9 cellular contexts compared by ENCODE assay signal in the genomic region with DNA sequence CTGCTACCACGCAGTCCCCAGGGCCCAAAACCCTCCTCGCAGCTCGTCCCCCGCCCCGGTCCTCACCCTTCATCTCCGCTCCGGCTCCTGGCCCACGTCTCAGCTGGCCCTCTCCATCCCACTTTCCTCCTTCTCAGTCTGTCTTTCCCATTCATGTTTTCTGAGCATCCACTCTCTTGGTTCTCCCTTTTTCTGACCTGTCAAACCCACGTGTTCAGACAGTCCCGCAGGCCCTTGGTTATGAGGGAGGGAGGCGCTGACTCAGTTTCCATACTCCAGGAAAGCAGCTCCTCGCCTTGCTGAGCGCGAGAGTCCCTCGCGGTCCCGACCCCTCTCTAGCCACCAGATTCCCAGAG. TPM values are rescaled to one million over a fixed set of nuclear protein-coding genes. Genes with fewer than 3 reads are reported as not detected.
DNase-seq lines count a peak whose midpoint lies in the region; ATAC-seq, FAIRE-seq and TF ChIP-seq lines count a peak whose summit lies in the region.
"Had no signal": no experiment of that assay in that cellular context is flagged by ENCODE, and none has a peak within 500 bp of the region (broad histone marks: within the 10 kb centered on the region; RNA-seq: fewer than 3 reads in every experiment).

No MANE protein-coding gene starts in this region.

- H4K20me1 ChIP-seq in keratinocyte (ENCODE audit: control insufficient read depth, extremely low read depth, insufficient read depth, low read length), result no peaks in the 10 kb centered on the region

- H3K36me3 Mint-ChIP-seq in activated T-helper 1 cell treated with anti-CD3 and anti-CD28 coated beads, Interleukin-12 subunit alpha, Interleukin-12 subunit beta, Interleukin-2, Interleukin-4 antibody, amounts not matched to agents 30 ng/mL and 10 ng/mL and 1 ng/mL, durations not matched to agents 14 hours and 24 hours and 36 hours (ENCODE audit: low read depth), result no peaks in the 10 kb centered on the region

- peak overlapping the region; percentile 31 for H3K27ac Mint-ChIP-seq in activated T-helper 1 cell treated with anti-CD3 and anti-CD28 coated beads, Interleukin-12 subunit alpha, Interleukin-12 subunit beta, Interleukin-2, Interleukin-4 antibody, amounts not matched to agents 30 ng/mL and 10 ng/mL and 1 ng/mL, durations not matched to agents 14 hours and 24 hours and 36 hours

- 18 to 29% (median 23%) methylated on average over 17 of the region's 17 CpGs for WGBS in stomach, 5 donors

- no peak for ATAC-seq in GM18909 (IDR thresholded peaks at IDR 0.05; ENCODE audit: poor library complexity, unreplicated experiment)

- peak overlapping the region; percentile 28 for H3K4me3 ChIP-seq in HEK293 (ENCODE audit: low read depth, low read length)
- H3K4me3 ChIP-seq in keratinocyte (ENCODE audit: control insufficient read depth in 2 of 3, extremely low read depth in 1 of 3, insufficient read depth in 2 of 3, low read depth in 1 of 3, low read length in 3 of 3), result no peak overlapping the region
- H3K4me3 ChIP-seq in stomach, result peak overlapping the region; percentile 58 to 85 (median 70)

- H3K4me2 ChIP-seq in keratinocyte (ENCODE audit: control insufficient read depth, extremely low read depth, insufficient read depth, low read depth, low read length), result peak overlapping the region; percentile 8

- intact Hi-C loops in activated T-helper 1 cell treated with anti-CD3 and anti-CD28 coated beads, Interleukin-12 subunit alpha, Interleukin-12 subunit beta, Interleukin-2, Interleukin-4 antibody, amounts not matched to agents 30 ng/mL and 10 ng/mL and 1 ng/mL, durations not matched to agents 14 hours and 24 hours and 36 hours (cut with micrococcal nuclease), result loop anchor here (1.0 to 2.0 kb wide), 3 partner anchors 9 to 52 kb away; partner anchors contain the start of gene CDR2L
- intact Hi-C loops in stomach (cut with DNase I; ENCODE audit: low total_unique reads), result no loop called here

- H3K9me3 ChIP-seq in HEK293 (ENCODE audit: control insufficient read depth, insufficient read depth, low read depth, low read length) (no peaks in the 10 kb centered on the region), keratinocyte (ENCODE audit: control insufficient read depth, low read depth, low read length) (no peaks in the 10 kb centered on the region), stomach (no peaks in the 10 kb centered on the region)

- H3K27ac ChIP-seq in HEK293 (ENCODE audit: extremely low read depth, low read depth, low read length) (no peak overlapping the region; the same call in 1 of the 2 replicates), keratinocyte (ENCODE audit: control insufficient read depth, insufficient read depth, low read length) (no peak overlapping the region), stomach (peak overlapping the region; percentile 84 to 95 (median 90))

- H3K79me2 ChIP-seq in keratinocyte (ENCODE audit: control insufficient read depth, insufficient read depth, low read length), result no peaks in the 10 kb centered on the region

- no peaks in the 10 kb centered on the region for H3K9me1 ChIP-seq in keratinocyte (ENCODE audit: control insufficient read depth, extremely low read depth, insufficient read depth, low read length)

- TF ChIP-seq EP300 in stomach (IDR thresholded peaks at IDR 0.05), result no peak

- H2AFZ ChIP-seq in keratinocyte (ENCODE audit: control insufficient read depth, low read length), result no peak overlapping the region

- no peak for DNase-seq in activated T-helper 1 cell treated with anti-CD3 and anti-CD28 coated beads, Interleukin-12 subunit alpha, Interleukin-12 subunit beta, Interleukin-2, Interleukin-4 antibody, amounts not matched to agents 30 ng/mL and 10 ng/mL and 1 ng/mL, durations not matched to agents 14 hours and 24 hours and 36 hours (ENCODE audit: low spot score)
- no peak for DNase-seq in keratinocyte (ENCODE audit: low read depth, low spot score)
- no peak for DNase-seq in stomach
- no peak for DNase-seq in NK-92 (lab: John Stamatoyannopoulos, UW; ENCODE audit: unreplicated experiment)
- DNase-seq in NCI-H82 treated with DMSO at 0.1 percent for 48 hours (lab: John Stamatoyannopoulos, UW; ENCODE audit: unreplicated experiment), result no peak
- DNase-seq: NCI-H1694 had no signal

- POLR2A ChIA-PET in HEK293 (lab: Yijun Ruan, JAX), result interaction anchor here (0.6 to 5.4 kb wide), 20 partner anchors 8 to 289 kb away, joined by 3 to 50 read pairs (median 4); partner anchors contain the start of genes CDR2L, FDXR, GGA3 and MRPL58

- H3K4me1 ChIP-seq in HEK293 (ENCODE audit: control insufficient read depth, insufficient read depth, low read length) (peaks cover 4% of the 10 kb centered on the region; the same call in 1 of the 2 replicates), keratinocyte (ENCODE audit: control insufficient read depth, extremely low read depth, insufficient read depth, low read length) (peaks cover 10% of the 10 kb centered on the region), stomach (peaks cover 26 to 77% (median 61%) of the 10 kb centered on the region in 4 donors)

- TF ChIP-seq CTCF in HEK293 (tag by site-specific recombination; IDR thresholded peaks at IDR 0.05) (no peak), keratinocyte (optimal IDR thresholded peaks at IDR 0.05 in 1 of 3, IDR thresholded peaks at IDR 0.05 in 1 of 3, conservative IDR thresholded peaks at IDR 0.05 in 1 of 3; ENCODE audit: extremely low read depth in 1 of 3, insufficient read depth in 2 of 3, low read length in 3 of 3) (no peak), stomach (IDR thresholded peaks at IDR 0.05) (no peak)

- no peak overlapping the region for H3K9ac ChIP-seq in keratinocyte (ENCODE audit: control insufficient read depth, extremely low read depth, insufficient read depth, low read length)

- CTCF ChIA-PET in HEK293 (lab: Yijun Ruan, JAX), result interaction anchor here (0.6 to 4.2 kb wide), 12 partner anchors 9 to 440 kb away, joined by 3 to 42 read pairs (median 5); partner anchors contain the start of gene CDR2L

- peaks cover 36% of the 10 kb centered on the region for H3K27me3 ChIP-seq in keratinocyte (ENCODE audit: control insufficient read depth, extremely low read depth, insufficient read depth, low read length)
- peaks cover 0 to 50% (median 12%) of the 10 kb centered on the region in 3 donors for H3K27me3 ChIP-seq in stomach

- FAIRE-seq in keratinocyte (lab: Jason Lieb, UNC), result no peak

- no peak for TF ChIP-seq POLR2A in stomach (IDR thresholded peaks at IDR 0.05)

- no peaks in the 10 kb centered on the region for H3K9me3 Mint-ChIP-seq in activated T-helper 1 cell treated with anti-CD3 and anti-CD28 coated beads, Interleukin-12 subunit alpha, Interleukin-12 subunit beta, Interleukin-2, Interleukin-4 antibody, amounts not matched to agents 30 ng/mL and 10 ng/mL and 1 ng/mL, durations not matched to agents 14 hours and 24 hours and 36 hours

- peaks cover 6% of the 10 kb centered on the region for H3K4me1 Mint-ChIP-seq in activated T-helper 1 cell treated with anti-CD3 and anti-CD28 coated beads, Interleukin-12 subunit alpha, Interleukin-12 subunit beta, Interleukin-2, Interleukin-4 antibody, amounts not matched to agents 30 ng/mL and 10 ng/mL and 1 ng/mL, durations not matched to agents 14 hours and 24 hours and 36 hours (ENCODE audit: low read depth)

- H3K36me3 ChIP-seq in HEK293 (ENCODE audit: control insufficient read depth in 2 of 2, insufficient read depth in 1 of 2, low read length in 2 of 2) (no peaks in the 10 kb centered on the region), keratinocyte (ENCODE audit: control insufficient read depth in 2 of 2, extremely low read depth in 1 of 2, insufficient read depth in 2 of 2, low read length in 2 of 2) (no peaks in the 10 kb centered on the region), stomach (no peaks in the 10 kb centered on the region)

- peaks cover 53% of the 10 kb centered on the region for H3K27me3 Mint-ChIP-seq in activated T-helper 1 cell treated with anti-CD3 and anti-CD28 coated beads, Interleukin-12 subunit alpha, Interleukin-12 subunit beta, Interleukin-2, Interleukin-4 antibody, amounts not matched to agents 30 ng/mL and 10 ng/mL and 1 ng/mL, durations not matched to agents 14 hours and 24 hours and 36 hours (ENCODE audit: insufficient read depth)

- H3K4me3 Mint-ChIP-seq in activated T-helper 1 cell treated with anti-CD3 and anti-CD28 coated beads, Interleukin-12 subunit alpha, Interleukin-12 subunit beta, Interleukin-2, Interleukin-4 antibody, amounts not matched to agents 30 ng/mL and 10 ng/mL and 1 ng/mL, durations not matched to agents 14 hours and 24 hours and 36 hours, result peak overlapping the region; percentile 80

- dilution Hi-C loops in keratinocyte (cut with MboI; ENCODE audit: extremely low pct_ligation_motif_present, low sequenced_read_pairs), result no loop called here

RNA-seq across cellular contexts. Expression of gene HID1, which starts 0.4 kb away (rescaled TPM):
- total RNA-seq in activated T-helper 1 cell treated with anti-CD3 and anti-CD28 coated beads, Interleukin-12 subunit alpha, Interleukin-12 subunit beta, Interleukin-2, Interleukin-4 antibody, amounts not matched to agents 30 ng/mL and 10 ng/mL and 1 ng/mL, durations not matched to agents 14 hours and 24 hours and 36 hours, result 0.29 and 0.31 TPM in 2 replicates
- polyA plus RNA-seq in keratinocyte (0.19 to 1.0 TPM (median 0.33 TPM) in 3 replicates), stomach (10 to 100 TPM; 52.7 to 85.2 (median 69.5) TPM)
- 2.1 TPM for polyA plus RNA-seq in keratinocyte (2011; ENCODE audit: low read depth)
- polyA plus RNA-seq in keratinocyte (2011; cell fraction: cytosol; rRNA removed), result 0.32 and 0.78 TPM in 2 replicates
- polyA plus RNA-seq in keratinocyte (2011; cell fraction: nucleus; rRNA removed), result 0.93 and 0.98 TPM in 2 replicates
- polyA plus RNA-seq in keratinocyte (2012; ENCODE audit: low replicate concordance), result 0.11 and 2.1 TPM in 2 replicates
- 0.46 to 1.9 TPM (median 0.86 TPM) in 3 replicates for polyA minus RNA-seq in keratinocyte
- polyA minus RNA-seq in keratinocyte (2011; cell fraction: cytosol; rRNA and poly(A)+ RNA removed), result not detected
- polyA minus RNA-seq in keratinocyte (2011; cell fraction: nucleus; rRNA and poly(A)+ RNA removed), result 0.74 and 1.1 TPM in 2 replicates
- total RNA-seq in stomach, result 100 to 1,000 TPM in 2 of 5 donors, 10 to 100 TPM in 3; 36.5 to 304 (median 94.5) TPM

RNA-seq across cellular contexts. Expression of gene CDR2L, which starts 14.5 kb away (rescaled TPM):
- 1.1 and 1.3 TPM in 2 replicates for total RNA-seq in activated T-helper 1 cell treated with anti-CD3 and anti-CD28 coated beads, Interleukin-12 subunit alpha, Interleukin-12 subunit beta, Interleukin-2, Interleukin-4 antibody, amounts not matched to agents 30 ng/mL and 10 ng/mL and 1 ng/mL, durations not matched to agents 14 hours and 24 hours and 36 hours
- polyA plus RNA-seq in keratinocyte (7.1 to 16.0 TPM (median 9.3 TPM) in 3 replicates), stomach (10 to 100 TPM in 1 of 3 donors, 1 to 10 TPM in 2; 4.4 to 18.9 (median 6.1) TPM)
- 4.2 TPM for polyA plus RNA-seq in keratinocyte (2011; ENCODE audit: low read depth)
- polyA plus RNA-seq in keratinocyte (2011; cell fraction: cytosol; rRNA removed), result 11.5 and 21.7 TPM in 2 replicates
- 16.4 and 20.9 TPM in 2 replicates for polyA plus RNA-seq in keratinocyte (2011; cell fraction: nucleus; rRNA removed)
- 8.8 and 14.6 TPM in 2 replicates for polyA plus RNA-seq in keratinocyte (2012; ENCODE audit: low replicate concordance)
- 6.2 to 14.1 TPM (median 14.1 TPM) in 3 replicates for polyA minus RNA-seq in keratinocyte
- polyA minus RNA-seq in keratinocyte (2011; cell fraction: cytosol; rRNA and poly(A)+ RNA removed), result 27.0 TPM
- polyA minus RNA-seq in keratinocyte (2011; cell fraction: nucleus; rRNA and poly(A)+ RNA removed), result 9.2 and 9.8 TPM in 2 replicates
- 10 to 100 TPM in 4 of 5 donors, 1 to 10 TPM in 1; 4.8 to 78.8 (median 11.7) TPM for total RNA-seq in stomach

RNA-seq across cellular contexts. Expression of gene OTOP3, which starts 37.3 kb away (rescaled TPM):
- total RNA-seq in activated T-helper 1 cell treated with anti-CD3 and anti-CD28 coated beads, Interleukin-12 subunit alpha, Interleukin-12 subunit beta, Interleukin-2, Interleukin-4 antibody, amounts not matched to agents 30 ng/mL and 10 ng/mL and 1 ng/mL, durations not matched to agents 14 hours and 24 hours and 36 hours, result not detected in 2 replicates
- 0.03 to 0.05 TPM in 2 of 3 replicates, not detected in the other for polyA plus RNA-seq in keratinocyte
- polyA plus RNA-seq in keratinocyte (2011; ENCODE audit: low read depth), result not detected
- not detected in 2 replicates for polyA plus RNA-seq in keratinocyte (2011; cell fraction: cytosol; rRNA removed)
- not detected in 2 replicates for polyA plus RNA-seq in keratinocyte (2011; cell fraction: nucleus; rRNA removed)
- polyA plus RNA-seq in keratinocyte (2012; ENCODE audit: low replicate concordance), result not detected in 2 replicates
- polyA minus RNA-seq in keratinocyte, result not detected in 3 replicates
- not detected for polyA minus RNA-seq in keratinocyte (2011; cell fraction: cytosol; rRNA and poly(A)+ RNA removed)
- polyA minus RNA-seq in keratinocyte (2011; cell fraction: nucleus; rRNA and poly(A)+ RNA removed), result not detected in 2 replicates
- under 1 TPM in 1 of 5 donors, not detected in 4; 0.18 TPM for total RNA-seq in stomach
- polyA plus RNA-seq in stomach, result 1 to 10 TPM in 1 of 3 donors, not detected in 2; 2.6 TPM
- total RNA-seq: mononuclear cell had no signal

RNA-seq across cellular contexts. Expression of gene MRPL58, which starts 39.5 kb away (rescaled TPM):
- total RNA-seq in activated T-helper 1 cell treated with anti-CD3 and anti-CD28 coated beads, Interleukin-12 subunit alpha, Interleukin-12 subunit beta, Interleukin-2, Interleukin-4 antibody, amounts not matched to agents 30 ng/mL and 10 ng/mL and 1 ng/mL, durations not matched to agents 14 hours and 24 hours and 36 hours, result 77.8 and 78.1 TPM in 2 replicates
- polyA plus RNA-seq in keratinocyte (43.3 to 61.1 TPM (median 53.6 TPM) in 3 replicates), stomach (10 to 100 TPM; 42.1 to 57.1 (median 48.7) TPM)
- 71.3 TPM for polyA plus RNA-seq in keratinocyte (2011; ENCODE audit: low read depth)
- polyA plus RNA-seq in keratinocyte (2011; cell fraction: cytosol; rRNA removed), result 41.1 and 43.1 TPM in 2 replicates
- 20.9 and 24.8 TPM in 2 replicates for polyA plus RNA-seq in keratinocyte (2011; cell fraction: nucleus; rRNA removed)
- 32.9 and 50.3 TPM in 2 replicates for polyA plus RNA-seq in keratinocyte (2012; ENCODE audit: low replicate concordance)
- 5.0 to 12.5 TPM (median 9.9 TPM) in 3 replicates for polyA minus RNA-seq in keratinocyte
- 20.1 TPM for polyA minus RNA-seq in keratinocyte (2011; cell fraction: cytosol; rRNA and poly(A)+ RNA removed)
- 6.4 and 7.1 TPM in 2 replicates for polyA minus RNA-seq in keratinocyte (2011; cell fraction: nucleus; rRNA and poly(A)+ RNA removed)
- 10 to 100 TPM in 4 of 5 donors, 1 to 10 TPM in 1; 6.7 to 69.0 (median 29.2) TPM for total RNA-seq in stomach

RNA-seq across cellular contexts. Expression of gene OTOP2, which starts 48.9 kb away (rescaled TPM):
- total RNA-seq in activated T-helper 1 cell treated with anti-CD3 and anti-CD28 coated beads, Interleukin-12 subunit alpha, Interleukin-12 subunit beta, Interleukin-2, Interleukin-4 antibody, amounts not matched to agents 30 ng/mL and 10 ng/mL and 1 ng/mL, durations not matched to agents 14 hours and 24 hours and 36 hours, result not detected in 2 replicates
- 0.08 TPM in 1 of 3 replicates, not detected in the others for polyA plus RNA-seq in keratinocyte
- not detected for polyA plus RNA-seq in keratinocyte (2011; ENCODE audit: low read depth)
- not detected in 2 replicates for polyA plus RNA-seq in keratinocyte (2011; cell fraction: cytosol; rRNA removed)
- polyA plus RNA-seq in keratinocyte (2011; cell fraction: nucleus; rRNA removed), result 0.08 and 0.11 TPM in 2 replicates
- polyA plus RNA-seq in keratinocyte (2012; ENCODE audit: low replicate concordance), result not detected in 2 replicates
- 0.07 TPM in 1 of 3 replicates, not detected in the others for polyA minus RNA-seq in keratinocyte
- not detected for polyA minus RNA-seq in keratinocyte (2011; cell fraction: cytosol; rRNA and poly(A)+ RNA removed)
- polyA minus RNA-seq in keratinocyte (2011; cell fraction: nucleus; rRNA and poly(A)+ RNA removed), result not detected in 2 replicates
- 1 to 10 TPM in 1 of 5 donors, not detected in 4; 3.2 TPM for total RNA-seq in stomach
- polyA plus RNA-seq in stomach, result under 1 TPM in 1 of 3 donors, not detected in 2; 0.15 TPM
- total RNA-seq: mononuclear cell had no signal

Comparison
In these comparisons a context has a peak if more than half of its experiments do, and no peak if none do; other contexts are left out.
1. H3K27ac ChIP-seq: peak in stomach (5 of 5); none in HEK293 (single experiment) and keratinocyte (single experiment).
2. H3K4me3 ChIP-seq: peak in HEK293 (single experiment) and stomach (4 of 4); none in keratinocyte (0 of 3).
3. RNA of gene HID1, which starts 0.4 kb away (total RNA-seq): 36.5 to 304 TPM in stomach; 0.29 to 0.31 TPM in activated T-helper 1 cell treated with anti-CD3 and anti-CD28 coated beads, Interleukin-12 subunit alpha, Interleukin-12 subunit beta, Interleukin-2, Interleukin-4 antibody, amounts not matched to agents 30 ng/mL and 10 ng/mL and 1 ng/mL, durations not matched to agents 14 hours and 24 hours and 36 hours; every median in the first group is over 10 times any median in the second.